Comparison of ENCODE assay signal across 25 cellular contexts in genomic region chr3:58157649-58158048, GRCh38. TPM values are rescaled to one million over a fixed set of nuclear protein-coding genes. Genes with fewer than 3 reads are reported as not detected.
DNase-seq lines count a peak whose midpoint lies in the region; ATAC-seq and TF ChIP-seq lines count a peak whose summit lies in the region.
"Had no signal": no experiment of that assay in that cellular context is flagged by ENCODE, and none has a peak within 500 bp of the region (broad histone marks: within the 10 kb centered on the region; RNA-seq: fewer than 3 reads in every experiment).

No MANE protein-coding gene starts in this region.

- H3K4me3 ChIP-seq in A673 (ENCODE audit: low read depth, low read length, poor library complexity, severe bottlenecking) (no peak overlapping the region), fibroblast of villous mesenchyme (ENCODE audit: low read depth, low read length) (no peak overlapping the region)
- H3K4me3 ChIP-seq: heart left ventricle, lung, MG63 had no signal

- no TSS peak for BruUV-seq in A673 (replicated peaks; lab: Mats Ljungman, UMichigan)

- intact Hi-C loops in A673 (cut with micrococcal nuclease; ENCODE audit: unreplicated experiment) (no loop called here), posterior vena cava (cut with DNase I) (loop anchor here in 1 of 2 donors (5.0 kb wide), 1 partner anchor 35 kb away; no protein-coding TSS in a partner anchor)

- no peak overlapping the region for H3K27ac Mint-ChIP-seq in stimulated activated naive CD8-positive, alpha-beta T cell treated with anti-CD3 and anti-CD28 coated beads, Interleukin-15, amount 100 ng/mL, for 72 hours
- H3K27ac Mint-ChIP-seq: activated T-cell treated with anti-CD3 and anti-CD28 coated beads, Interleukin-2, amount 50 U/mL, for 72 hours; progenitor cell of endocrine pancreas; WTC11 had no signal

- POLR2A ChIA-PET in A673 (lab: Charles Lee; ENCODE audit: low non-redundant PET) = no interaction called here

- no peak for TF ChIP-seq CTCF in A673 (conservative IDR thresholded peaks at IDR 0.05; ENCODE audit: low read depth, low read length)
- TF ChIP-seq CTCF in fibroblast of villous mesenchyme (IDR thresholded peaks at IDR 0.05; ENCODE audit: insufficient read depth, low read depth, low read length) = no peak
- TF ChIP-seq CTCF in GM20000 (IDR thresholded peaks at IDR 0.05; ENCODE audit: extremely low read depth, missing control alignments) = no peak

- no peaks in the 10 kb centered on the region for H3K27me3 Mint-ChIP-seq in stimulated activated naive CD8-positive, alpha-beta T cell treated with anti-CD3 and anti-CD28 coated beads, Interleukin-15, amount 100 ng/mL, for 72 hours
- H3K27me3 Mint-ChIP-seq: progenitor cell of endocrine pancreas had no signal

- peaks cover 9% of the 10 kb centered on the region for H3K4me1 Mint-ChIP-seq in stimulated activated naive CD8-positive, alpha-beta T cell treated with anti-CD3 and anti-CD28 coated beads, Interleukin-15, amount 100 ng/mL, for 72 hours
- H3K4me1 Mint-ChIP-seq: WTC11 had no signal

- DNase-seq in A673 (ENCODE audit: low spot score) (peak; percentile 45), NCI-H2227 treated with DMSO at 0.1 percent for 48 hours (lab: John Stamatoyannopoulos, UW) (peak; percentile 31), fibroblast of villous mesenchyme (ENCODE audit: low read depth) (peak; percentile 41), posterior vena cava (ENCODE audit: low spot score) (peak; percentile 14), GM20000 (ENCODE audit: low spot score) (no peak), iPS-NIHi7 (ENCODE audit: extremely low spot score) (no peak)
- no peak for DNase-seq in activated CD4-positive, alpha-beta T cell treated with anti-CD3 and anti-CD28 coated beads, Interleukin-2, amount 50 U/mL, for 48 hours
- DNase-seq in stimulated activated naive CD8-positive, alpha-beta T cell treated with anti-CD3 and anti-CD28 coated beads, Interleukin-15, amount 100 ng/mL, for 72 hours = no peak
- DNase-seq: activated naive CD4-positive, alpha-beta T cell; activated T-cell treated with anti-CD3 and anti-CD28 coated beads, Interleukin-2, amount 50 U/mL, for 72 hours; BE2C; cerebellar nuclear complex; HCEC 1CT; heart left ventricle; KBM-7; MG63; NCI-H510A treated with DMSO at 0.1 percent for 48 hours; SHP77 treated with DMSO at 0.1 percent for 48 hours; stimulated activated naive CD8-positive, alpha-beta T cell treated with anti-CD3 and anti-CD28 coated beads, Interleukin-15, Interleukin-2, amounts not matched to agents 100 U/mL and 50 U/mL, for 24 hours; T1000 had no signal

- no peak for ATAC-seq in stimulated activated naive CD8-positive, alpha-beta T cell treated with anti-CD3 and anti-CD28 coated beads, Interleukin-15, amount 100 ng/mL, for 72 hours
- ATAC-seq: activated T-cell treated with anti-CD3 and anti-CD28 coated beads, Interleukin-2, amount 50 U/mL, for 72 hours; heart left ventricle; Panc1; stimulated activated naive CD8-positive, alpha-beta T cell treated with anti-CD3 and anti-CD28 coated beads, Interleukin-15, Interleukin-2, amounts not matched to agents 100 U/mL and 50 U/mL, for 24 hours; WTC11 had no signal

- no peaks in the 10 kb centered on the region for H3K9me3 ChIP-seq in A673 (ENCODE audit: low read depth, low read length, poor library complexity, severe bottlenecking)
- H3K9me3 ChIP-seq: BE2C, MG63, neutrophil had no signal

- H3K9me3 Mint-ChIP-seq in stimulated activated naive CD8-positive, alpha-beta T cell treated with anti-CD3 and anti-CD28 coated beads, Interleukin-15, amount 100 ng/mL, for 72 hours = no peaks in the 10 kb centered on the region
- H3K9me3 Mint-ChIP-seq: activated T-cell treated with anti-CD3 and anti-CD28 coated beads, Interleukin-2, amount 50 U/mL, for 72 hours; WTC11 had no signal

- CTCF ChIA-PET in A673 (lab: Charles Lee) = no interaction called here

- H3K36me3 ChIP-seq in A673 (ENCODE audit: insufficient read depth, low read length, poor library complexity, severe bottlenecking) = no peaks in the 10 kb centered on the region
- H3K36me3 ChIP-seq: BE2C, neutrophil had no signal

- no peak overlapping the region for H3K4me3 Mint-ChIP-seq in stimulated activated naive CD8-positive, alpha-beta T cell treated with anti-CD3 and anti-CD28 coated beads, Interleukin-15, amount 100 ng/mL, for 72 hours
- H3K4me3 Mint-ChIP-seq: activated T-cell treated with anti-CD3 and anti-CD28 coated beads, Interleukin-2, amount 50 U/mL, for 72 hours; WTC11 had no signal

- H3K27ac ChIP-seq in A673 (ENCODE audit: low read depth, low read length, poor library complexity, severe bottlenecking) = peak overlapping the region; percentile 23
- H3K27ac ChIP-seq: neutrophil had no signal

- no peaks in the 10 kb centered on the region for H3K27me3 ChIP-seq in A673 (replicated peaks; ENCODE audit: insufficient read depth, low read depth, low read length, poor library complexity)
- H3K27me3 ChIP-seq: BE2C, heart left ventricle, MG63, neutrophil had no signal

- H3K4me1 ChIP-seq in A673 (ENCODE audit: insufficient read depth, low read length, poor library complexity, severe bottlenecking) = peaks cover 12% of the 10 kb centered on the region
- H3K4me1 ChIP-seq: BE2C had no signal

RNA-seq across cellular contexts. Expression of gene DNASE1L3, which starts 53.1 kb away (rescaled TPM):
- total RNA-seq in A673 (2021) (not detected in 2 replicates), fibroblast of villous mesenchyme (not detected in 2 replicates), posterior vena cava (1 to 10 TPM; 7.5 to 9.3 TPM)
- total RNA-seq: activated T-cell treated with anti-CD3 and anti-CD28 coated beads, Interleukin-2, amount 50 U/mL, for 72 hours; progenitor cell of endocrine pancreas; WTC11 had no signal

Comparison
In these comparisons a context has a peak if more than half of its experiments do, and no peak if none do; other contexts are left out.
1. DNase-seq: peak in A673 (single experiment), NCI-H2227 treated with DMSO at 0.1 percent for 48 hours (single experiment), fibroblast of villous mesenchyme (single experiment) and posterior vena cava (single experiment); none in GM20000 (single experiment), activated CD4-positive, alpha-beta T cell treated with anti-CD3 and anti-CD28 coated beads, Interleukin-2, amount 50 U/mL, for 48 hours (0 of 2), iPS-NIHi7 (single experiment) and stimulated activated naive CD8-positive, alpha-beta T cell treated with anti-CD3 and anti-CD28 coated beads, Interleukin-15, amount 100 ng/mL, for 72 hours (0 of 2).